1 cellular context compared by ENCODE assay signal in genomic region chr1:39845569-39846566, GRCh38.
TF ChIP-seq lines count a peak whose summit lies in the region.

No MANE protein-coding gene starts in this region.

TF ChIP-seq in HepG2, 621 proteins besides CTCF, POLR2A, EP300 and RAD21 (continued from another document and continues in another):
- peak; percentile 43; the same call in 1 of the 2 replicates for TF ChIP-seq AHDC1 (CRISPR knock-in tag; IDR thresholded peaks at IDR 0.05; ENCODE audit: borderline replicate concordance)
- TF ChIP-seq, protein P1, sequence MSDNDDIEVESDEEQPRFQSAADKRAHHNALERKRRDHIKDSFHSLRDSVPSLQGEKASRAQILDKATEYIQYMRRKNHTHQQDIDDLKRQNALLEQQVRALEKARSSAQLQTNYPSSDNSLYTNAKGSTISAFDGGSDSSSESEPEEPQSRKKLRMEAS (IDR thresholded peaks at IDR 0.05): 0 out of 2 replicates have a peak, but pooled peaks have one; percentile 17
- TF ChIP-seq, protein P2, sequence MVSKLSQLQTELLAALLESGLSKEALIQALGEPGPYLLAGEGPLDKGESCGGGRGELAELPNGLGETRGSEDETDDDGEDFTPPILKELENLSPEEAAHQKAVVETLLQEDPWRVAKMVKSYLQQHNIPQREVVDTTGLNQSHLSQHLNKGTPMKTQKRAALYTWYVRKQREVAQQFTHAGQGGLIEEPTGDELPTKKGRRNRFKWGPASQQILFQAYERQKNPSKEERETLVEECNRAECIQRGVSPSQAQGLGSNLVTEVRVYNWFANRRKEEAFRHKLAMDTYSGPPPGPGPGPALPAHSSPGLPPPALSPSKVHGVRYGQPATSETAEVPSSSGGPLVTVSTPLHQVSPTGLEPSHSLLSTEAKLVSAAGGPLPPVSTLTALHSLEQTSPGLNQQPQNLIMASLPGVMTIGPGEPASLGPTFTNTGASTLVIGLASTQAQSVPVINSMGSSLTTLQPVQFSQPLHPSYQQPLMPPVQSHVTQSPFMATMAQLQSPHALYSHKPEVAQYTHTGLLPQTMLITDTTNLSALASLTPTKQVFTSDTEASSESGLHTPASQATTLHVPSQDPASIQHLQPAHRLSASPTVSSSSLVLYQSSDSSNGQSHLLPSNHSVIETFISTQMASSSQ (IDR thresholded peaks at IDR 0.05; ENCODE audit: low read depth): no peak
- TF ChIP-seq, protein P2 (CRISPR knock-in tag; IDR thresholded peaks at IDR 0.05; ENCODE audit: borderline replicate concordance): no peak
- peak; percentile 86 for TF ChIP-seq SALL1 (CRISPR knock-in tag; IDR thresholded peaks at IDR 0.05)
- peak; percentile 28 for TF ChIP-seq HNF4A (CRISPR knock-in tag; IDR thresholded peaks at IDR 0.05)
- peak; percentile 97 for TF ChIP-seq NFIB (CRISPR knock-in tag; IDR thresholded peaks at IDR 0.05; ENCODE audit: borderline replicate concordance)
- no peak for TF ChIP-seq USF2 (IDR thresholded peaks at IDR 0.05; ENCODE audit: low read depth, low read length)
- peak; percentile 58; the same call in 1 of the 2 replicates for TF ChIP-seq USF2 (CRISPR knock-in tag; IDR thresholded peaks at IDR 0.05; ENCODE audit: borderline replicate concordance)
- peak; percentile 93 for TF ChIP-seq MEF2D (CRISPR knock-in tag; IDR thresholded peaks at IDR 0.05)
- 0 out of 2 replicates have a peak, but pooled peaks have one; percentile 13 for TF ChIP-seq MIXL1 (CRISPR knock-in tag; IDR thresholded peaks at IDR 0.05)
- peak; percentile 43; the same call in 1 of the 2 replicates for TF ChIP-seq NFYC (CRISPR knock-in tag; IDR thresholded peaks at IDR 0.05)
- TF ChIP-seq SRY (CRISPR knock-in tag; IDR thresholded peaks at IDR 0.05): peak; percentile 46; the same call in 1 of the 2 replicates
- TF ChIP-seq ZNF670 (CRISPR knock-in tag; IDR thresholded peaks at IDR 0.05; ENCODE audit: borderline replicate concordance): 0 out of 2 replicates have a peak, but pooled peaks have one; percentile 36
- TF ChIP-seq, protein P3, sequence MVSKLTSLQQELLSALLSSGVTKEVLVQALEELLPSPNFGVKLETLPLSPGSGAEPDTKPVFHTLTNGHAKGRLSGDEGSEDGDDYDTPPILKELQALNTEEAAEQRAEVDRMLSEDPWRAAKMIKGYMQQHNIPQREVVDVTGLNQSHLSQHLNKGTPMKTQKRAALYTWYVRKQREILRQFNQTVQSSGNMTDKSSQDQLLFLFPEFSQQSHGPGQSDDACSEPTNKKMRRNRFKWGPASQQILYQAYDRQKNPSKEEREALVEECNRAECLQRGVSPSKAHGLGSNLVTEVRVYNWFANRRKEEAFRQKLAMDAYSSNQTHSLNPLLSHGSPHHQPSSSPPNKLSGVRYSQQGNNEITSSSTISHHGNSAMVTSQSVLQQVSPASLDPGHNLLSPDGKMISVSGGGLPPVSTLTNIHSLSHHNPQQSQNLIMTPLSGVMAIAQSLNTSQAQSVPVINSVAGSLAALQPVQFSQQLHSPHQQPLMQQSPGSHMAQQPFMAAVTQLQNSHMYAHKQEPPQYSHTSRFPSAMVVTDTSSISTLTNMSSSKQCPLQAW (CRISPR knock-in tag; IDR thresholded peaks at IDR 0.05): peak; percentile 48
- peak; percentile 61; the same call in 1 of the 2 replicates for TF ChIP-seq ZNF350 (CRISPR knock-in tag; IDR thresholded peaks at IDR 0.05; ENCODE audit: borderline replicate concordance, low read depth)
- TF ChIP-seq ZNF446 (CRISPR knock-in tag; IDR thresholded peaks at IDR 0.05): no peak
- TF ChIP-seq, protein P4, sequence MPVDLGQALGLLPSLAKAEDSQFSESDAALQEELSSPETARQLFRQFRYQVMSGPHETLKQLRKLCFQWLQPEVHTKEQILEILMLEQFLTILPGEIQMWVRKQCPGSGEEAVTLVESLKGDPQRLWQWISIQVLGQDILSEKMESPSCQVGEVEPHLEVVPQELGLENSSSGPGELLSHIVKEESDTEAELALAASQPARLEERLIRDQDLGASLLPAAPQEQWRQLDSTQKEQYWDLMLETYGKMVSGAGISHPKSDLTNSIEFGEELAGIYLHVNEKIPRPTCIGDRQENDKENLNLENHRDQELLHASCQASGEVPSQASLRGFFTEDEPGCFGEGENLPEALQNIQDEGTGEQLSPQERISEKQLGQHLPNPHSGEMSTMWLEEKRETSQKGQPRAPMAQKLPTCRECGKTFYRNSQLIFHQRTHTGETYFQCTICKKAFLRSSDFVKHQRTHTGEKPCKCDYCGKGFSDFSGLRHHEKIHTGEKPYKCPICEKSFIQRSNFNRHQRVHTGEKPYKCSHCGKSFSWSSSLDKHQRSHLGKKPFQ (CRISPR knock-in tag; IDR thresholded peaks at IDR 0.05; ENCODE audit: insufficient replicate concordance): peak; percentile 82
- TF ChIP-seq PITX1 (CRISPR knock-in tag; IDR thresholded peaks at IDR 0.05): peak; percentile 19; the same call in 1 of the 2 replicates
- TF ChIP-seq ZNF770 (CRISPR knock-in tag; IDR thresholded peaks at IDR 0.05): peak; percentile 28; the same call in 1 of the 2 replicates
- TF ChIP-seq ZNF121 (CRISPR knock-in tag; IDR thresholded peaks at IDR 0.05): peak; percentile 54
- peak; percentile 73 for TF ChIP-seq HIVEP1 (CRISPR knock-in tag; IDR thresholded peaks at IDR 0.05)
- peak; percentile 41; the same call in 1 of the 2 replicates for TF ChIP-seq HDAC1 (CRISPR knock-in tag; IDR thresholded peaks at IDR 0.05)
- TF ChIP-seq ZNF501 (CRISPR knock-in tag; IDR thresholded peaks at IDR 0.05): peak; percentile 73
- no peak for TF ChIP-seq ZFP37 (CRISPR knock-in tag; IDR thresholded peaks at IDR 0.05; ENCODE audit: borderline replicate concordance)
- 0 out of 2 replicates have a peak, but pooled peaks have one; percentile 12 for TF ChIP-seq GATAD2A (CRISPR knock-in tag; IDR thresholded peaks at IDR 0.05)
- TF ChIP-seq NONO (IDR thresholded peaks at IDR 0.05): no peak
- TF ChIP-seq NONO (CRISPR knock-in tag; conservative IDR thresholded peaks at IDR 0.05): 0 out of 2 replicates have a peak, but pooled peaks have one; percentile 38
- TF ChIP-seq, protein P5, sequence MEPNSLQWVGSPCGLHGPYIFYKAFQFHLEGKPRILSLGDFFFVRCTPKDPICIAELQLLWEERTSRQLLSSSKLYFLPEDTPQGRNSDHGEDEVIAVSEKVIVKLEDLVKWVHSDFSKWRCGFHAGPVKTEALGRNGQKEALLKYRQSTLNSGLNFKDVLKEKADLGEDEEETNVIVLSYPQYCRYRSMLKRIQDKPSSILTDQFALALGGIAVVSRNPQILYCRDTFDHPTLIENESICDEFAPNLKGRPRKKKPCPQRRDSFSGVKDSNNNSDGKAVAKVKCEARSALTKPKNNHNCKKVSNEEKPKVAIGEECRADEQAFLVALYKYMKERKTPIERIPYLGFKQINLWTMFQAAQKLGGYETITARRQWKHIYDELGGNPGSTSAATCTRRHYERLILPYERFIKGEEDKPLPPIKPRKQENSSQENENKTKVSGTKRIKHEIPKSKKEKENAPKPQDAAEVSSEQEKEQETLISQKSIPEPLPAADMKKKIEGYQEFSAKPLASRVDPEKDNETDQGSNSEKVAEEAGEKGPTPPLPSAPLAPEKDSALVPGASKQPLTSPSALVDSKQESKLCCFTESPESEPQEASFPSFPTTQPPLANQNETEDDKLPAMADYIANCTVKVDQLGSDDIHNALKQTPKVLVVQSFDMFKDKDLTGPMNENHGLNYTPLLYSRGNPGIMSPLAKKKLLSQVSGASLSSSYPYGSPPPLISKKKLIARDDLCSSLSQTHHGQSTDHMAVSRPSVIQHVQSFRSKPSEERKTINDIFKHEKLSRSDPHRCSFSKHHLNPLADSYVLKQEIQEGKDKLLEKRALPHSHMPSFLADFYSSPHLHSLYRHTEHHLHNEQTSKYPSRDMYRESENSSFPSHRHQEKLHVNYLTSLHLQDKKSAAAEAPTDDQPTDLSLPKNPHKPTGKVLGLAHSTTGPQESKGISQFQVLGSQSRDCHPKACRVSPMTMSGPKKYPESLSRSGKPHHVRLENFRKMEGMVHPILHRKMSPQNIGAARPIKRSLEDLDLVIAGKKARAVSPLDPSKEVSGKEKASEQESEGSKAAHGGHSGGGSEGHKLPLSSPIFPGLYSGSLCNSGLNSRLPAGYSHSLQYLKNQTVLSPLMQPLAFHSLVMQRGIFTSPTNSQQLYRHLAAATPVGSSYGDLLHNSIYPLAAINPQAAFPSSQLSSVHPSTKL (CRISPR knock-in tag; IDR thresholded peaks at IDR 0.05): peak; percentile 51
- TF ChIP-seq SOX13 (IDR thresholded peaks at IDR 0.05): no peak
- TF ChIP-seq SOX13 (CRISPR knock-in tag; conservative IDR thresholded peaks at IDR 0.05 in 1 of 2, IDR thresholded peaks at IDR 0.05 in 1 of 2): peak in 1 of 2 experiments; percentile 47; a peak in 1 of 4 replicates
- peak; percentile 67 for TF ChIP-seq HOMEZ (CRISPR knock-in tag; IDR thresholded peaks at IDR 0.05; ENCODE audit: low read depth)
